Comparison of ENCODE assay signal across 1 cellular context in genomic region chr5:166671818-166672217, GRCh38.
TF ChIP-seq lines count a peak whose summit lies in the region.

No MANE protein-coding gene starts in this region.

TF ChIP-seq in H1, 55 proteins besides CTCF, POLR2A, EP300 and RAD21:
- TF ChIP-seq HDAC2 (IDR thresholded peaks at IDR 0.05; ENCODE audit: borderline replicate concordance in 1 of 2, low read depth in 2 of 2, low read length in 2 of 2) (no peak), TAF7 (optimal IDR thresholded peaks at IDR 0.05; ENCODE audit: borderline replicate concordance, low read depth, low read length) (no peak), KDM1A (IDR thresholded peaks at IDR 0.05; ENCODE audit: borderline replicate concordance, low read length) (no peak), EZH2 (IDR thresholded peaks at IDR 0.05; ENCODE audit: low read depth, low read length, severe bottlenecking) (no peak), KDM4A (IDR thresholded peaks at IDR 0.05; ENCODE audit: low read depth, low read length, severe bottlenecking) (no peak), ASH2L (IDR thresholded peaks at IDR 0.05; ENCODE audit: low read length) (no peak), YY1 (IDR thresholded peaks at IDR 0.05; ENCODE audit: low read depth, low read length) (no peak), E2F6 (IDR thresholded peaks at IDR 0.05) (no peak), POU5F1 (IDR thresholded peaks at IDR 0.05; ENCODE audit: low read depth, low read length) (no peak), BACH1 (IDR thresholded peaks at IDR 0.05; ENCODE audit: low read length) (no peak), USF2 (IDR thresholded peaks at IDR 0.05; ENCODE audit: low read length) (no peak), RBBP5 (IDR thresholded peaks at IDR 0.05; ENCODE audit: borderline replicate concordance, low read depth, low read length) (no peak)
